Comparison of ENCODE assay signal across 10 cellular contexts in the genomic region with DNA sequence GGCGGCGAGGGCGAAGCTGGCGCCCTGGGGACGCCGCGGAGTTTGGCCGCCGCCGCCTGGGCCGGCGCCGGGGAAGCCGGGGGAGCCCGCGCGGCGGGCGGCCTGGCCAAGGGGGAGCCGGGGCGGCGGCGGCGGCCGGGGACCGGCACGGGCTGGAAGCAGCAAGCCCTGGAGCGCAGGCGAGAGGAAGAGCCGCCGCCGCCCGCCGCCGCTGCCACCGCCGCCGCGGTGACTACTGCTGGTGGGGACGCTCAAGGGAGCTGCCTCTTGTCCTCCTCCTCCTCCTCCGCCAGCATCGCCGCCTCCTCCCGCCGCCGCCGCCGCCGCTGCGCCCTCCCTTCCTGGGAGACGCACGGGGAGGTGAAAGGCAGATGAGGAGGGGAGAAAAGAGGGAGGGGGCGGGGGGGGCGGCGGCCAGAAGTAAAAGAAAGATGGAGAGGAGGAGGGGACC. TPM values are rescaled to one million over a fixed set of nuclear protein-coding genes. Genes with fewer than 3 reads are reported as not detected.
DNase-seq lines count a peak whose midpoint lies in the region; ATAC-seq lines count a peak whose summit lies in the region.
"Had no signal": no experiment of that assay in that cellular context is flagged by ENCODE, and none has a peak within 500 bp of the region (broad histone marks: within the 10 kb centered on the region; RNA-seq: fewer than 3 reads in every experiment).

No MANE protein-coding gene starts in this region.

- no peak for ATAC-seq in HG02852 (IDR thresholded peaks at IDR 0.05; ENCODE audit: unreplicated experiment)

- peaks cover 12% of the 10 kb centered on the region for H3K4me1 ChIP-seq in ES-I3 (ENCODE audit: insufficient read depth, low read length)

- peak overlapping the region; percentile 60 for H3K4me3 ChIP-seq in skeletal muscle cell (ENCODE audit: low read depth, low read length)

- no peaks in the 10 kb centered on the region for H3K9me3 ChIP-seq in ES-I3 (ENCODE audit: control insufficient read depth, insufficient read depth, low read length)
- H3K9me3 ChIP-seq: neutrophil had no signal

- H3K9ac ChIP-seq in ES-I3 (ENCODE audit: low read depth, low read length): peak overlapping the region; percentile 65; the same call in 1 of the 2 replicates

- DNase-seq in RPMI7951 (ENCODE audit: low read depth) (peak; percentile 48), hepatic stellate cell (ENCODE audit: low spot score) (peak; percentile 85), skeletal muscle cell (ENCODE audit: low read depth) (no peak), cerebellar cortex (ENCODE audit: low spot score) (no peak), SW480 (ENCODE audit: low spot score) (no peak), activated gamma-delta T cell (lab: John Stamatoyannopoulos, UW) (no peak)
- DNase-seq: activated T-cell treated with anti-CD3 and anti-CD28 coated beads for 4 hours had no signal

- H3K36me3 ChIP-seq in ES-I3 (ENCODE audit: insufficient read depth, low read length): no peaks in the 10 kb centered on the region
- H3K36me3 ChIP-seq: neutrophil had no signal

RNA-seq across cellular contexts. Expression of gene PDE10A, which starts 1.0 kb away (rescaled TPM):
- 10.7 and 11.3 TPM in 2 replicates for total RNA-seq in RPMI7951 (2014; rRNA removed; shearing (Covaris generic))

Comparison
In these comparisons a context has a peak if more than half of its experiments do, and no peak if none do; other contexts are left out.
1. DNase-seq: peak in RPMI7951 (single experiment) and hepatic stellate cell (single experiment); none in skeletal muscle cell (single experiment), cerebellar cortex (single experiment), SW480 (single experiment) and activated gamma-delta T cell (single experiment).